Comparison of ENCODE assay signal across 10 cellular contexts in the genomic region with DNA sequence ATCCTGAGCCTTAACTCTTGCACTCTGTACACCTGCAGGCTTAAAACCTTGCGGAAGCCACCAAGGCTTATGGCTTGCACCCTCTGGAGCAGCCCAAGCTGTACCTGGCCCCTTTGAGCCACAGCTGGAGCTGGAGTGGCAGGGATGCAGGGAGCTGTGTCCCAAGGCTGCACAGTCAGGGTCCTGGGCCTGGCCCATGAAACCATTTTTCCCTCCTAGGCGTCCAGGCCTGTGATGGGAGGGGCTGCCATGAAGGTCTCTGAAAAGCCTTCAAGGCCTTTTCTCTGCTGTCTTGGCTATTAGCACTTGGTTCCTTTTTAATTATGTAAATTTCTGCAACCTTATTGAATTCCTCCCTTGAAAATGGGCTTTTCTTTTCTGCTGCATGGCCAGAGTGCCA. TPM values are rescaled to one million over a fixed set of nuclear protein-coding genes. Genes with fewer than 3 reads are reported as not detected.
"Had no signal": no experiment of that assay in that cellular context is flagged by ENCODE, and none has a peak within 500 bp of the region (broad histone marks: within the 10 kb centered on the region; RNA-seq: fewer than 3 reads in every experiment).

No MANE protein-coding gene starts in this region.

- H3K4me2 ChIP-seq: KMS-11 had no signal

- ATAC-seq: HepG2, K562 had no signal

- H3K27ac ChIP-seq: HL-60, KMS-11 had no signal

- DNase-seq: IMR-90, KBM-7, KG1 had no signal

- H3K4me3 ChIP-seq: K562 had no signal

- H3K9ac ChIP-seq: KMS-11 had no signal

RNA-seq across cellular contexts. Expression of gene FAM124B, which starts 56.4 kb away (rescaled TPM):
- total RNA-seq: HepG2, HT-29, HT1080, IMR-90 had no signal
- polyA plus RNA-seq: HepG2, IgD-negative memory B cell, IMR-90 had no signal
